19 cellular contexts compared by ENCODE assay signal in the genomic region with DNA sequence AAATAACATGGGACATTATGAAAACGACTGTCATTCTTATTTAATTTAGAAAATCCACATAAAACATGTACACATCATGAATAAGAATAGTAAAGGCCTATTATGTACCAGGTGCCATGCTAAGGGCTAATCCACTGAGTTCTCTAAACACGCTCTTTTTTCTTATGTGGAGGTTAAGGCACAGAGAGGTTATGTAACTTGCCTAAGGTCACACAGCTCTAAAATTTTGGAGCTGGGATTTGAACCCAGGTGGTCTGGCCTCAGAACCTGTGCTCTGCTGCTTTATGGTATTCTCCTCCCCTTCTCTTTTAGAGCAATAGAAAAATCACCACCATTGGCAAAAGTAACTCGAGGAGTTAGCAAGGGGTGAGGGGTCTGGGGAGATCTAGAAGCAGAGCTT.
A peak's percentile ranks its signal among the peaks of the same experiment; 100 is the strongest.
DNase-seq lines count a peak whose midpoint lies in the region; ATAC-seq, FAIRE-seq and TF ChIP-seq lines count a peak whose summit lies in the region.
"Had no signal": no experiment of that assay in that cellular context is flagged by ENCODE, and none has a peak within 500 bp of the region (broad histone marks: within the 10 kb centered on the region; RNA-seq: fewer than 3 reads in every experiment).

No MANE protein-coding gene starts in this region.

- H3K9me3 ChIP-seq in right atrium auricular region (no peaks in the 10 kb centered on the region), Loucy (ENCODE audit: insufficient read depth, low read depth, low read length) (no peaks in the 10 kb centered on the region), H1 (ENCODE audit: insufficient read depth in 2 of 2, low read depth in 1 of 2, low read length in 1 of 2) (no peaks in the 10 kb centered on the region), ascending aorta (no peaks in the 10 kb centered on the region)
- H3K9me3 ChIP-seq: Caco-2 had no signal

- no peaks in the 10 kb centered on the region for H3K23me2 ChIP-seq in H1 (ENCODE audit: low read depth, low read length)

- H3K4ac ChIP-seq in H1 (replicated peaks; ENCODE audit: insufficient read length, low read depth, low read length): no peak overlapping the region

- H3K14ac ChIP-seq in H1 (ENCODE audit: insufficient read length): no peak overlapping the region

- TF ChIP-seq CTCF in right atrium auricular region (IDR thresholded peaks at IDR 0.05): no peak
- TF ChIP-seq CTCF in Loucy (conservative IDR thresholded peaks at IDR 0.05; ENCODE audit: low read length): no peak
- no peak for TF ChIP-seq CTCF in H1 (IDR thresholded peaks at IDR 0.05; ENCODE audit: control extremely low read depth in 1 of 3, insufficient read depth in 1 of 3, low read depth in 1 of 3, low read length in 3 of 3)
- no peak for TF ChIP-seq CTCF in ascending aorta (IDR thresholded peaks at IDR 0.05)

- TF ChIP-seq EP300 in H1 (IDR thresholded peaks at IDR 0.05; ENCODE audit: borderline replicate concordance in 1 of 2, low read depth in 2 of 2, low read length in 2 of 2): no peak

- H3K36me3 Mint-ChIP-seq in T-helper 1 cell treated with Interleukin-12 subunit alpha and Interleukin-12 subunit beta and Interleukin-4 antibody, amounts not matched to agents 30 μg/mL and 1 μg/mL, for 36 hours (ENCODE audit: low read depth): no peaks in the 10 kb centered on the region
- H3K36me3 Mint-ChIP-seq: IgD-negative memory B cell had no signal

- no peak overlapping the region for H3K18ac ChIP-seq in H1 (ENCODE audit: extremely low read depth, low read length)

- H4K91ac ChIP-seq in H1 (replicated peaks; ENCODE audit: insufficient read length, low read length): no peak overlapping the region

- no peak overlapping the region for H3K4me3 Mint-ChIP-seq in T-helper 1 cell treated with Interleukin-12 subunit alpha and Interleukin-12 subunit beta and Interleukin-4 antibody, amounts not matched to agents 30 μg/mL and 1 μg/mL, for 36 hours
- H3K4me3 Mint-ChIP-seq: CD4-positive, alpha-beta T cell; H9 had no signal

- no peak overlapping the region for H2BK5ac ChIP-seq in H1 (ENCODE audit: low read depth, low read length)

- no peak for ATAC-seq in Right ventricle myocardium superior (ENCODE audit: poor library complexity)
- ATAC-seq: HepG2 had no signal

- H3K4me1 ChIP-seq in right atrium auricular region: no peaks in the 10 kb centered on the region
- H3K4me1 ChIP-seq in Loucy (ENCODE audit: insufficient read depth, low read length, poor library complexity, severe bottlenecking): peaks cover 4% of the 10 kb centered on the region
- H3K4me1 ChIP-seq in H1 (replicated peaks in 1 of 4; ENCODE audit: control insufficient read depth in 3 of 4, insufficient read depth in 4 of 4, low read length in 3 of 4): peaks cover 0 to 2% (median 0%) of the 10 kb centered on the region in 4 experiments; a peak in 1 of 7 replicates
- H3K4me1 ChIP-seq in ascending aorta: no peaks in the 10 kb centered on the region
- H3K4me1 ChIP-seq: Caco-2 had no signal

- no peak for TF ChIP-seq RAD21 in H1 (IDR thresholded peaks at IDR 0.05 in 1 of 2, conservative IDR thresholded peaks at IDR 0.05 in 1 of 2; ENCODE audit: low read depth in 2 of 2, low read length in 2 of 2)

- H3K27me3 ChIP-seq in right atrium auricular region: no peaks in the 10 kb centered on the region
- no peaks in the 10 kb centered on the region for H3K27me3 ChIP-seq in Loucy (ENCODE audit: insufficient read depth, low read length, poor library complexity, severe bottlenecking)
- no peaks in the 10 kb centered on the region for H3K27me3 ChIP-seq in H1 (replicated peaks in 1 of 4; ENCODE audit: control insufficient read depth in 3 of 4, extremely low read depth in 1 of 4, insufficient read depth in 3 of 4, low read length in 3 of 4)
- no peaks in the 10 kb centered on the region for H3K27me3 ChIP-seq in ascending aorta

- FAIRE-seq in H1 (lab: Jason Lieb, UNC): no peak
- FAIRE-seq: D721Med, HepG2 had no signal

- H3K23ac ChIP-seq in H1 (ENCODE audit: insufficient read length): no peak overlapping the region

- H2BK15ac ChIP-seq in H1 (ENCODE audit: low read length): no peak overlapping the region

- 79% methylated on average over 3 of the region's 3 CpGs; no CpG with 5 or more reads in 1 of the 2 experiments for WGBS in H1 (ENCODE audit: extremely low coverage in 1 of 2, insufficient coverage in 1 of 2, insufficient read length in 1 of 2, insufficient replicate concordance in 2 of 2, low coverage in 1 of 2, low lambda C conversion rate in 2 of 2, missing lambda C conversion rate in 1 of 2), 2 experiments

- no peak for TF ChIP-seq POLR2A in H1 (IDR thresholded peaks at IDR 0.05; ENCODE audit: control extremely low read depth in 1 of 2, low read depth in 2 of 2, low read length in 2 of 2)

- peak overlapping the region; percentile 58 for H3K27ac Mint-ChIP-seq in T-helper 1 cell treated with Interleukin-12 subunit alpha and Interleukin-12 subunit beta and Interleukin-4 antibody, amounts not matched to agents 30 μg/mL and 1 μg/mL, for 36 hours
- H3K27ac Mint-ChIP-seq: CD4-positive, alpha-beta T cell; H9; IgD-negative memory B cell had no signal

- DNase-seq in T-helper 1 cell (no peak), right atrium auricular region (ENCODE audit: low spot score) (peak; percentile 11), Right ventricle myocardium superior (no peak), H1 (ENCODE audit: low read depth in 1 of 2, low spot score in 2 of 2) (no peak), NCI-H1092 (lab: John Stamatoyannopoulos, UW) (no peak), ascending aorta (ENCODE audit: low spot score in 2 of 2) (no peak)
- DNase-seq: Caco-2; CD4-positive, alpha-beta T cell; DMS79 treated with DMSO at 0.1 percent for 48 hours; GF-D8; GOT3; H9 had no signal

- peaks cover 13% of the 10 kb centered on the region for H3K4me1 Mint-ChIP-seq in T-helper 1 cell treated with Interleukin-12 subunit alpha and Interleukin-12 subunit beta and Interleukin-4 antibody, amounts not matched to agents 30 μg/mL and 1 μg/mL, for 36 hours (ENCODE audit: low read depth)

- H3K36me3 ChIP-seq in right atrium auricular region (no peaks in the 10 kb centered on the region), Loucy (ENCODE audit: insufficient read depth, low read length) (no peaks in the 10 kb centered on the region), H1 (ENCODE audit: control insufficient read depth in 2 of 4, insufficient read depth in 4 of 4, low read length in 3 of 4) (no peaks in the 10 kb centered on the region), ascending aorta (no peaks in the 10 kb centered on the region)

- no peak overlapping the region for H3K56ac ChIP-seq in H1 (replicated peaks; ENCODE audit: insufficient read length, low read depth, low read length)

- no peaks in the 10 kb centered on the region for H3K9me2 ChIP-seq in Loucy (replicated peaks; ENCODE audit: low read depth, low read length)

- POLR2A ChIA-PET in H1 (lab: Charles Lee; ENCODE audit: partially characterized antibody): no interaction called here

- H3K27ac ChIP-seq in right atrium auricular region (no peak overlapping the region), H1 (ENCODE audit: low read depth, low read length) (no peak overlapping the region), ascending aorta (no peak overlapping the region)
- H3K27ac ChIP-seq: 22Rv1, C4-2B had no signal

- H3K9ac ChIP-seq in Loucy (ENCODE audit: low read depth, low read length, poor library complexity, severe bottlenecking) (no peak overlapping the region), H1 (replicated peaks in 1 of 4; ENCODE audit: extremely low read depth in 1 of 4, low read depth in 3 of 4, low read length in 3 of 4) (no peak overlapping the region)

- H3F3A ChIP-seq in Loucy (ENCODE audit: low read depth): no peaks in the 10 kb centered on the region

- no peaks in the 10 kb centered on the region for H3K9me3 Mint-ChIP-seq in T-helper 1 cell treated with Interleukin-12 subunit alpha and Interleukin-12 subunit beta and Interleukin-4 antibody, amounts not matched to agents 30 μg/mL and 1 μg/mL, for 36 hours
- H3K9me3 Mint-ChIP-seq: CD4-positive, alpha-beta T cell; H9 had no signal

- H2BK20ac ChIP-seq in H1 (ENCODE audit: low read length): no peak overlapping the region

- no peak overlapping the region for H4K5ac ChIP-seq in H1 (ENCODE audit: insufficient read length, low read depth, low read length)

- H2AK5ac ChIP-seq in H1 (ENCODE audit: low read depth, low read length): no peak overlapping the region

- CTCF ChIA-PET in H1 (lab: Charles Lee; ENCODE audit: partially characterized antibody): interaction anchor here (1.3 kb wide), 1 partner anchor 130 kb away, joined by 3 read pairs; no protein-coding TSS in a partner anchor

- H3K79me1 ChIP-seq in H1 (ENCODE audit: low read depth, low read length): no peaks in the 10 kb centered on the region

- no peak overlapping the region for H3K4me3 ChIP-seq in right atrium auricular region
- no peak overlapping the region for H3K4me3 ChIP-seq in Loucy (ENCODE audit: low read length, poor library complexity, severe bottlenecking)
- H3K4me3 ChIP-seq in H1 (ENCODE audit: extremely low read depth in 1 of 4, insufficient read depth in 2 of 4, low read depth in 3 of 4, low read length in 4 of 4): no peak overlapping the region
- H3K4me3 ChIP-seq in ascending aorta: no peak overlapping the region

- H2BK12ac ChIP-seq in H1 (ENCODE audit: low read depth, low read length): no peak overlapping the region

- H4K8ac ChIP-seq in H1 (ENCODE audit: extremely low read depth, insufficient read depth, low read length): no peak overlapping the region

- H2AFZ ChIP-seq in Loucy (ENCODE audit: low read length) (no peak overlapping the region), H1 (ENCODE audit: low read length) (no peak overlapping the region)

- no peaks in the 10 kb centered on the region for H3K79me2 ChIP-seq in Loucy (ENCODE audit: insufficient read depth, low read length)
- no peaks in the 10 kb centered on the region for H3K79me2 ChIP-seq in H1 (ENCODE audit: control insufficient read depth in 1 of 2, insufficient read depth in 2 of 2, low read length in 2 of 2)

- H3K27me3 Mint-ChIP-seq in T-helper 1 cell treated with Interleukin-12 subunit alpha and Interleukin-12 subunit beta and Interleukin-4 antibody, amounts not matched to agents 30 μg/mL and 1 μg/mL, for 36 hours (ENCODE audit: low read depth): peaks cover 20% of the 10 kb centered on the region

- H4K20me1 ChIP-seq in Loucy (ENCODE audit: insufficient read depth, low read length, poor library complexity, severe bottlenecking): no peaks in the 10 kb centered on the region
- H4K20me1 ChIP-seq in H1 (replicated peaks in 1 of 2; ENCODE audit: control insufficient read depth in 1 of 2, insufficient read depth in 2 of 2, low read length in 2 of 2): no peaks in the 10 kb centered on the region

- intact Hi-C loops in Right ventricle myocardium superior (cut with DNase I) (no loop called here), ascending aorta (cut with DNase I) (no loop called here)

- H3K4me2 ChIP-seq in Loucy (ENCODE audit: low read depth, low read length, poor library complexity, severe bottlenecking): peak overlapping the region; percentile 44
- no peak overlapping the region for H3K4me2 ChIP-seq in H1 (ENCODE audit: insufficient read depth in 1 of 2, low read depth in 2 of 2, low read length in 2 of 2)

- no peak overlapping the region for H2BK120ac ChIP-seq in H1 (replicated peaks; ENCODE audit: low read depth, low read length)

TF ChIP-seq in H1, 55 proteins besides CTCF, POLR2A, EP300 and RAD21 (continues in another document):
- TF ChIP-seq PHF8 (conservative IDR thresholded peaks at IDR 0.05; ENCODE audit: low read depth, low read length) (no peak), POLR2AphosphoS5 (IDR thresholded peaks at IDR 0.05; ENCODE audit: low read depth, low read length) (no peak)
